In the genomic region with DNA sequence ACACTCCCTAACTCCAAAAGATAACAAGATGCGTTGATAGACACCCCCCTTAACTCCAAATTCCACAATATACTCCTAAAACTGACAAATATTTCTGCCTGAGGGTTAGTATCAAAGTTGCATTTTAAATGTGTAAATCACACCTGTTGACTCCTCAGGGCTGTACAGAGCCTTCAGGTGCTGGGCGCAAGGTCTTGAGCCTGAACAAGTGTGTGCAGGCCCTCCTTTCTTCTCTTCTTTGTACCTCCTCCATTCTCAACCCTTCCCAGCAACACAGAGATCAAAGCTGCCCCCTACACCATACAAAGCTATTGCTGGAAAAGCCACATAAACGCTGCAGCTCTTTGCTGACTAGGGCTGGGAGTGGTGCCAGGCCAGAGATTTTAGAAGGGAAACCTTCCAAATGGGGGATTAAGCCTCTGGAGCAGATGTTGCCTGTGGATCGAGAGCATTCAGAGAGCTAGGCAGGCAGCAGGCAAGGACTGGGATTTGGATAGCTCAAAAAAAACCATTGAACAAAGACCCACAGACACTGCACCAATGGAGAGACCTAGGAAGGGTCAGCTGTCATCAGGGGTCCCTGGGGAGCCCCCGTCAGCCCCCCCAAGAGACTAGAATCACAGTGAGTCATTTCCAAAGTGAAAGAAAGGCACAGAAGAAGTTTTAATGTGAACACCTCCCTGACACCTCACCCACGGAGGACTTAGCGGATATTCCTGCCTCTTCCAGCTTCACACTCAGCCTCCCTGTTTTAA, we compare ENCODE assay signal across 11 cellular contexts. TPM values are rescaled to one million over a fixed set of nuclear protein-coding genes. Genes with fewer than 3 reads are reported as not detected.
DNase-seq lines count a peak whose midpoint lies in the region; ATAC-seq and TF ChIP-seq lines count a peak whose summit lies in the region.
"Had no signal": no experiment of that assay in that cellular context is flagged by ENCODE, and none has a peak within 500 bp of the region (broad histone marks: within the 10 kb centered on the region; RNA-seq: fewer than 3 reads in every experiment).

No MANE protein-coding gene starts in this region.

- H3K27me3 ChIP-seq in breast epithelium (no peaks in the 10 kb centered on the region), colonic mucosa (no peaks in the 10 kb centered on the region)

- no peaks in the 10 kb centered on the region for H3K9me3 Mint-ChIP-seq in MCF 10A (ENCODE audit: unreplicated experiment)

- DNase-seq in breast epithelium (ENCODE audit: low spot score in 2 of 2) (no peak), MCF 10A (ENCODE audit: unreplicated experiment) (no peak), colonic mucosa (peak; percentile 58), mucosa of gallbladder (ENCODE audit: low spot score) (peak; percentile 49), left lobe of liver (ENCODE audit: low spot score) (no peak)
- no peak for DNase-seq in stimulated activated naive CD8-positive, alpha-beta T cell treated with anti-CD3 and anti-CD28 coated beads, Interleukin-15, Interleukin-2, amounts not matched to agents 100 U/mL and 50 U/mL, for 24 hours
- DNase-seq in effector CD4-positive, alpha-beta T cell: no peak
- DNase-seq: SIG-M5 had no signal

- H3K4me3 ChIP-seq in breast epithelium (peak overlapping the region in 2 of 3 donors; percentile 28 to 44), colonic mucosa (no peak overlapping the region)
- H3K4me3 ChIP-seq: A549 had no signal

- H3K27ac Mint-ChIP-seq in MCF 10A (ENCODE audit: low read depth, unreplicated experiment): no peak overlapping the region

- POLR2A ChIA-PET in MCF 10A (lab: Yijun Ruan, JAX): interaction anchor here (0.6 to 2.2 kb wide), 2 partner anchors 19 to 800 kb away, joined by 4 to 6 read pairs; a partner anchor contains a TSS

- H3K36me3 ChIP-seq in breast epithelium (no peaks in the 10 kb centered on the region), colonic mucosa (no peaks in the 10 kb centered on the region)

- TF ChIP-seq POLR2A in breast epithelium (IDR thresholded peaks at IDR 0.05): no peak

- no peaks in the 10 kb centered on the region for H3K4me1 ChIP-seq in breast epithelium
- no peaks in the 10 kb centered on the region for H3K4me1 ChIP-seq in colonic mucosa
- H3K4me1 ChIP-seq: A549 had no signal

- H3K27ac ChIP-seq in breast epithelium: peak overlapping the region; percentile 43 to 50
- H3K27ac ChIP-seq in colonic mucosa: no peak overlapping the region
- H3K27ac ChIP-seq: A549 had no signal

- TF ChIP-seq CTCF in breast epithelium (IDR thresholded peaks at IDR 0.05) (no peak), MCF 10A (IDR thresholded peaks at IDR 0.05; ENCODE audit: unreplicated experiment) (no peak), colonic mucosa (IDR thresholded peaks at IDR 0.05) (no peak)

- no peaks in the 10 kb centered on the region for H3K36me3 Mint-ChIP-seq in MCF 10A (ENCODE audit: insufficient read depth, unreplicated experiment)

- no peak overlapping the region for H3K4me3 Mint-ChIP-seq in MCF 10A (ENCODE audit: unreplicated experiment)

- ATAC-seq in HG03097 (IDR thresholded peaks at IDR 0.05; ENCODE audit: low FRiP score, unreplicated experiment): no peak
- ATAC-seq in stimulated activated naive CD8-positive, alpha-beta T cell treated with anti-CD3 and anti-CD28 coated beads, Interleukin-15, Interleukin-2, amounts not matched to agents 100 U/mL and 50 U/mL, for 24 hours: no peak
- ATAC-seq in left lobe of liver: no peak
- ATAC-seq: A549 had no signal

- no TSS peak for BruUV-seq in MCF 10A (replicated peaks; lab: Mats Ljungman, UMichigan)

- H3K9ac ChIP-seq in colonic mucosa (ENCODE audit: low read depth in 2 of 2, low read length in 2 of 2): no peak overlapping the region

- H3K4me1 Mint-ChIP-seq in MCF 10A (ENCODE audit: insufficient read depth, unreplicated experiment): no peaks in the 10 kb centered on the region

- intact Hi-C loops in breast epithelium (cut with DNase I; ENCODE audit: low total_unique reads): no loop called here
- intact Hi-C loops in MCF 10A (cut with micrococcal nuclease): no loop called here
- intact Hi-C loops in colonic mucosa (cut with DNase I): no loop called here

- no peaks in the 10 kb centered on the region for H3K27me3 Mint-ChIP-seq in MCF 10A (ENCODE audit: insufficient read depth, unreplicated experiment)

- CTCF ChIA-PET in MCF 10A (lab: Yijun Ruan, JAX): interaction anchor here (0.6 to 0.7 kb wide), 2 partner anchors 8 to 11 kb away, joined by 3 read pairs; no protein-coding TSS in a partner anchor

- no peaks in the 10 kb centered on the region for H3K9me3 ChIP-seq in breast epithelium
- H3K9me3 ChIP-seq in colonic mucosa: no peaks in the 10 kb centered on the region
- H3K9me3 ChIP-seq: A549 had no signal

RNA-seq across cellular contexts. Expression of a gene that starts 18.3 kb away (rescaled TPM):
- total RNA-seq in breast epithelium: 10 to 100 TPM; 30.2 to 55.9 (median 55.7) TPM
- total RNA-seq in MCF 10A (2022): 27.7 and 32.1 TPM in 2 replicates
- total RNA-seq in colonic mucosa: 10 to 100 TPM; 27.3 to 70.3 TPM
- total RNA-seq in mucosa of gallbladder: 85.1 TPM
- 14.8 TPM for total RNA-seq in left lobe of liver

RNA-seq across cellular contexts. Expression of a gene that starts 18.4 kb away (rescaled TPM):
- total RNA-seq in breast epithelium (under 1 TPM in 2 of 3 donors, not detected in 1; 0.29 to 0.33 TPM), MCF 10A (2022) (not detected in 2 replicates), colonic mucosa (not detected), mucosa of gallbladder (not detected), left lobe of liver (0.08 TPM)
- total RNA-seq: pulmonary artery endothelial cell had no signal

Comparison
In these comparisons a context has a peak if more than half of its experiments do, and no peak if none do; other contexts are left out.
1. DNase-seq: peak in colonic mucosa (single experiment) and mucosa of gallbladder (single experiment); none in breast epithelium (0 of 2), MCF 10A (single experiment), stimulated activated naive CD8-positive, alpha-beta T cell treated with anti-CD3 and anti-CD28 coated beads, Interleukin-15, Interleukin-2, amounts not matched to agents 100 U/mL and 50 U/mL, for 24 hours (single experiment), left lobe of liver (single experiment) and effector CD4-positive, alpha-beta T cell (single experiment).